ENCODE assay signal across 10 cellular contexts in genomic region chr7:79454325-79454960, GRCh38. TPM values are rescaled to one million over a fixed set of nuclear protein-coding genes. Genes with fewer than 3 reads are reported as not detected.
A peak's percentile ranks its signal among the peaks of the same experiment; 100 is the strongest.
DNase-seq lines count a peak whose midpoint lies in the region; ATAC-seq and TF ChIP-seq lines count a peak whose summit lies in the region.
"Had no signal": no experiment of that assay in that cellular context is flagged by ENCODE, and none has a peak within 500 bp of the region (broad histone marks: within the 10 kb centered on the region; RNA-seq: fewer than 3 reads in every experiment).

No MANE protein-coding gene starts in this region.

- H3K9me3 ChIP-seq in HUES6 (ENCODE audit: control insufficient read depth, insufficient read depth, low read depth, low read length) (no peaks in the 10 kb centered on the region), right lobe of liver (no peaks in the 10 kb centered on the region)
- no peaks in the 10 kb centered on the region for H3K9me3 ChIP-seq in CD4-positive, alpha-beta T cell (ENCODE audit: control insufficient read depth, low read length)

- H3K9ac ChIP-seq in HUES6 (ENCODE audit: low read length) = peak overlapping the region; percentile 83

- TF ChIP-seq CTCF in dorsolateral prefrontal cortex (IDR thresholded peaks at IDR 0.05 in 54 of 56, conservative IDR thresholded peaks at IDR 0.05 in 2 of 56; ENCODE audit: low read depth in 1 of 56, partially characterized antibody in 56 of 56) = peak in 15 of 56 donors; percentile 8 to 42 (median 21)
- no peak for TF ChIP-seq CTCF in right lobe of liver (IDR thresholded peaks at IDR 0.05)
- no peak for TF ChIP-seq CTCF in CD4-positive, alpha-beta T cell (IDR thresholded peaks at IDR 0.05)

- no peak for TF ChIP-seq POLR2A in right lobe of liver (IDR thresholded peaks at IDR 0.05)

- H3K9me3 Mint-ChIP-seq in CD4-positive, alpha-beta T cell = peaks cover 2% of the 10 kb centered on the region

- WGBS in right lobe of liver (ENCODE audit: insufficient coverage, low coverage, low lambda C conversion rate, missing lambda C conversion rate) = 8% methylated on average over 22 of the region's 24 CpGs

- peaks cover 83% of the 10 kb centered on the region for H3K27me3 ChIP-seq in HUES6 (ENCODE audit: control insufficient read depth, insufficient read depth, low read length)
- H3K27me3 ChIP-seq in dorsolateral prefrontal cortex = no peaks in the 10 kb centered on the region
- no peaks in the 10 kb centered on the region for H3K27me3 ChIP-seq in right lobe of liver
- H3K27me3 ChIP-seq in CD4-positive, alpha-beta T cell (ENCODE audit: control insufficient read depth, insufficient read depth, low read length) = peaks cover 30% of the 10 kb centered on the region

- H3K4me3 ChIP-seq in HUES6 (ENCODE audit: low read depth, low read length) (peak overlapping the region; percentile 79), dorsolateral prefrontal cortex (peak overlapping the region; percentile 62 to 96 (median 89)), right lobe of liver (peak overlapping the region; percentile 77 to 82 (median 77))

- H3K4me1 Mint-ChIP-seq in CD4-positive, alpha-beta T cell (ENCODE audit: low read depth) = no peaks in the 10 kb centered on the region

- no peak overlapping the region for H3K27ac Mint-ChIP-seq in CD4-positive, alpha-beta T cell

- intact Hi-C loops in dorsolateral prefrontal cortex (cut with DNase I) (loop anchor here (5.0 to 10.0 kb wide), 4 partner anchors 47 to 160 kb away; no protein-coding TSS in a partner anchor), right lobe of liver (cut with DNase I) (no loop called here)
- intact Hi-C loops in CD4-positive, alpha-beta T cell (cut with DNase I, micrococcal nuclease) = loop anchor here in 1 of 2 experiments (2.0 kb wide), 1 partner anchor 54 kb away; no protein-coding TSS in a partner anchor

- DNase-seq in dorsolateral prefrontal cortex (peak in 9 of 10 donors; percentile 17 to 65 (median 50)), right lobe of liver (peak; percentile 50 to 60 (median 55)), superior temporal gyrus (ENCODE audit: extremely low spot score) (peak; percentile 58), DMS 273 (lab: John Stamatoyannopoulos, UW; ENCODE audit: unreplicated experiment) (no peak)
- DNase-seq in CD4-positive, alpha-beta T cell = no peak
- DNase-seq: stimulated activated CD4-positive, alpha-beta T cell treated with anti-CD3 and anti-CD28 coated beads, Interleukin-1b, Interleukin-23, amount 100 ng/mL, for 48 hours had no signal

- ATAC-seq in right lobe of liver (peak; percentile 5 to 34 (median 20)), HG02623 (IDR thresholded peaks at IDR 0.05; ENCODE audit: unreplicated experiment) (no peak), HG03460 (IDR thresholded peaks at IDR 0.05; ENCODE audit: unreplicated experiment) (no peak)
- no peak for ATAC-seq in CD4-positive, alpha-beta T cell (ENCODE audit: poor library complexity)

- no peak overlapping the region for H3K4me3 Mint-ChIP-seq in CD4-positive, alpha-beta T cell

- CTCF ChIA-PET in CD4-positive, alpha-beta T cell (lab: Charles Lee) = no interaction called here

- no peaks in the 10 kb centered on the region for H3K36me3 Mint-ChIP-seq in CD4-positive, alpha-beta T cell (ENCODE audit: low read depth)

- H3K27me3 Mint-ChIP-seq in CD4-positive, alpha-beta T cell = peaks cover 60% of the 10 kb centered on the region

- POLR2A ChIA-PET in CD4-positive, alpha-beta T cell (lab: Charles Lee) = no interaction called here

- H3K4me1 ChIP-seq in HUES6 (ENCODE audit: control insufficient read depth, insufficient read depth, low read length) (0 out of 2 replicates have a peak, but pooled peaks cover 6% of the 10 kb centered on the region), right lobe of liver (peaks cover 0 to 21% (median 7%) of the 10 kb centered on the region in 4 donors)

- H3K27ac ChIP-seq in HUES6 (ENCODE audit: low read depth, low read length) (no peak overlapping the region), dorsolateral prefrontal cortex (peak overlapping the region; percentile 74 to 99 (median 98)), right lobe of liver (peak overlapping the region; percentile 84 to 94 (median 86))
- H3K27ac ChIP-seq in CD4-positive, alpha-beta T cell (ENCODE audit: low read depth, low read length) = no peak overlapping the region

- H3K36me3 ChIP-seq in HUES6 (ENCODE audit: control insufficient read depth, insufficient read depth, low read length) (no peaks in the 10 kb centered on the region), right lobe of liver (no peaks in the 10 kb centered on the region)

RNA-seq across cellular contexts. Expression of gene MAGI2, which starts 1.0 kb away (rescaled TPM):
- total RNA-seq in dorsolateral prefrontal cortex (100 to 1,000 TPM; 157 to 311 (median 217) TPM), right lobe of liver (1 to 10 TPM; 1.2 to 4.0 (median 2.4) TPM)
- total RNA-seq in CD4-positive, alpha-beta T cell = not detected
- total RNA-seq: T-helper 2 cell treated with Interferon-gamma antibody and Interleukin-4, amounts not matched to agents 100 ng/mL and 5 ng/mL, for 36 hours had no signal

Comparison
In these comparisons a context has a peak if more than half of its experiments do, and no peak if none do; other contexts are left out.
1. H3K27ac ChIP-seq: peak in dorsolateral prefrontal cortex (59 of 59) and right lobe of liver (3 of 3); none in HUES6 (single experiment) and CD4-positive, alpha-beta T cell (single experiment).
2. DNase-seq: peak in dorsolateral prefrontal cortex (9 of 10), right lobe of liver (3 of 3) and superior temporal gyrus (single experiment); none in DMS 273 (single experiment) and CD4-positive, alpha-beta T cell (0 of 10).
3. ATAC-seq: peak in right lobe of liver (4 of 4); none in HG02623 (single experiment), HG03460 (single experiment) and CD4-positive, alpha-beta T cell (single experiment).
4. RNA of gene MAGI2, which starts 1.0 kb away (total RNA-seq): 157 to 311 TPM in dorsolateral prefrontal cortex; 1.2 to 4.0 TPM in right lobe of liver and not detected in CD4-positive, alpha-beta T cell; every median in the first group is over 10 times any median in the second.
5. intact Hi-C loops: an anchor here in dorsolateral prefrontal cortex (5.0 to 10.0 kb wide); none called in right lobe of liver.
6. Peak in every context shown above with its lines, with median percentiles within 50 percentile points of each other: H3K4me3 ChIP-seq.